Comparison of ENCODE assay signal across 1 cellular context in genomic region chr15:90930861-90931629, GRCh38.
TF ChIP-seq lines count a peak whose summit lies in the region.

No MANE protein-coding gene starts in this region.

TF ChIP-seq in IMR-90, 13 proteins besides CTCF, POLR2A, EP300 and RAD21:
- no peak for TF ChIP-seq CEBPB (IDR thresholded peaks at IDR 0.05; ENCODE audit: low read depth, low read length)
- TF ChIP-seq MAZ (IDR thresholded peaks at IDR 0.05; ENCODE audit: borderline replicate concordance, low read depth, low read length): no peak
- no peak for TF ChIP-seq RFX5 (IDR thresholded peaks at IDR 0.05; ENCODE audit: low read depth, low read length)
- TF ChIP-seq SMC3 (IDR thresholded peaks at IDR 0.05; ENCODE audit: low read depth, low read length): no peak
- TF ChIP-seq NFE2L2 (IDR thresholded peaks at IDR 0.05; ENCODE audit: low read depth, low read length): no peak
- TF ChIP-seq FOS (IDR thresholded peaks at IDR 0.05; ENCODE audit: low read depth, low read length): no peak
- no peak for TF ChIP-seq MAFK (IDR thresholded peaks at IDR 0.05; ENCODE audit: low read depth, low read length)
- TF ChIP-seq MXI1 (IDR thresholded peaks at IDR 0.05; ENCODE audit: borderline replicate concordance, low read depth, low read length): no peak
- TF ChIP-seq, protein P1, sequence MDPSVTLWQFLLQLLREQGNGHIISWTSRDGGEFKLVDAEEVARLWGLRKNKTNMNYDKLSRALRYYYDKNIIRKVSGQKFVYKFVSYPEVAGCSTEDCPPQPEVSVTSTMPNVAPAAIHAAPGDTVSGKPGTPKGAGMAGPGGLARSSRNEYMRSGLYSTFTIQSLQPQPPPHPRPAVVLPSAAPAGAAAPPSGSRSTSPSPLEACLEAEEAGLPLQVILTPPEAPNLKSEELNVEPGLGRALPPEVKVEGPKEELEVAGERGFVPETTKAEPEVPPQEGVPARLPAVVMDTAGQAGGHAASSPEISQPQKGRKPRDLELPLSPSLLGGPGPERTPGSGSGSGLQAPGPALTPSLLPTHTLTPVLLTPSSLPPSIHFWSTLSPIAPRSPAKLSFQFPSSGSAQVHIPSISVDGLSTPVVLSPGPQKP (IDR thresholded peaks at IDR 0.05; ENCODE audit: borderline replicate concordance, low read depth, low read length): no peak
- no peak for TF ChIP-seq BHLHE40 (IDR thresholded peaks at IDR 0.05; ENCODE audit: low read depth, low read length)
- TF ChIP-seq USF2 (IDR thresholded peaks at IDR 0.05; ENCODE audit: low read depth, low read length): no peak
- TF ChIP-seq RCOR1 (IDR thresholded peaks at IDR 0.05; ENCODE audit: insufficient replicate concordance, low read length): no peak
- TF ChIP-seq CHD1 (IDR thresholded peaks at IDR 0.05; ENCODE audit: low read depth, low read length): no peak
TF ChIP-seq in IMR-90: peak in this region for 0.
